Comparison of ENCODE assay signal across 1 cellular context in the genomic region with DNA sequence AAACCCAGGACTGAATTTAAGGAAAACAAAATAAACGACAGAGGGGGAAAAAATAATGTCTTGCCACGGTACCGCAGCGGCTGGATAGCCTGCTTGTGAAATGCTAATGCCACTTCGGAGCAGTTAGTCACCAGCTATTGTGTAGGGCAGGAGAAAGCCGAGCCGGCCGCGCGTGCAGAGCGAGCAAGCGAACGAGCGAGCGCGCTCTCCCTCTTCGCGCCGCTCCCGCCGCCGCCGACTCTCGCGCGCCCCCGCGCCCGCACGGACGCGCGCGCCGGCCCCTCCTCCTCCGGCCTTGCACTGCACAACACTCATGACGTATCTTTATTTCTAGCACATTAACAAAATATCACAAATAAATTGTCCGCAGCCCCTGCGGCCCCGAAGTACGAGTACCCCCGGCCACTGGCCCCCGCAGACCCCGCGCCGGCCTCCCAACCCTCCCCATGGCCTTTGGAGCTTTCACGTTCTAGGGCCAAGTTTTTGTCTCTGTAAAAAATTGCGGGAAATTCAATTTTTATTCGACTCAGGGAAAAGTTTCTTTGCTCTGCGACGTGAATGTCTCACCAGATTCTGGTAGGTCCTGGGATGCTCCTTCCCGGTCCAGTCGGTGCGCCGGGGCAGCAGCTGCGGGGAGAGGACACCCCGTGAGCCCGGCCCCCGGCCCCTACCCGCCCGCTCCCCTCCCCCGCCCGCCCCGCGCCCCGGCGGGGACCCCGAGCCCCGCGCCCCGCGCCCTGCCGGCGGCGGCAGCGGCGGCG.
A peak's percentile ranks its signal among the peaks of the same experiment; 100 is the strongest.
TF ChIP-seq lines count a peak whose summit lies in the region.

No MANE protein-coding gene starts in this region.

TF ChIP-seq in GM12878, 131 proteins besides CTCF, POLR2A, EP300 and RAD21 (continued from another document and continues in another):
- 0 out of 2 replicates have a peak, but pooled peaks have one; percentile 38 for TF ChIP-seq ZNF24 (IDR thresholded peaks at IDR 0.05)
- no peak for TF ChIP-seq MEF2B (IDR thresholded peaks at IDR 0.05; ENCODE audit: partially characterized antibody, poor library complexity, severe bottlenecking)
- no peak for TF ChIP-seq TCF3 (IDR thresholded peaks at IDR 0.05; ENCODE audit: borderline replicate concordance, insufficient read depth, low read depth, low read length)
- TF ChIP-seq ZNF217 (IDR thresholded peaks at IDR 0.05), result no peak
- TF ChIP-seq, protein P1, sequence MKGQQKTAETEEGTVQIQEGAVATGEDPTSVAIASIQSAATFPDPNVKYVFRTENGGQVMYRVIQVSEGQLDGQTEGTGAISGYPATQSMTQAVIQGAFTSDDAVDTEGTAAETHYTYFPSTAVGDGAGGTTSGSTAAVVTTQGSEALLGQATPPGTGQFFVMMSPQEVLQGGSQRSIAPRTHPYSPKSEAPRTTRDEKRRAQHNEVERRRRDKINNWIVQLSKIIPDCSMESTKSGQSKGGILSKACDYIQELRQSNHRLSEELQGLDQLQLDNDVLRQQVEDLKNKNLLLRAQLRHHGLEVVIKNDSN (IDR thresholded peaks at IDR 0.05; ENCODE audit: borderline replicate concordance, extremely low read length, insufficient read depth, low read depth, low read length), result no peak
- peak; percentile 29; the same call in 1 of the 2 replicates for TF ChIP-seq ZNF687 (IDR thresholded peaks at IDR 0.05)
- no peak for TF ChIP-seq RBBP5 (conservative IDR thresholded peaks at IDR 0.05)
- no peak for TF ChIP-seq PAX5 (IDR thresholded peaks at IDR 0.05; ENCODE audit: borderline replicate concordance, low read depth, low read length)
- TF ChIP-seq SUZ12 (IDR thresholded peaks at IDR 0.05; ENCODE audit: unreplicated experiment), result no peak
- peak; percentile 49; the same call in 1 of the 2 replicates for TF ChIP-seq TAF1 (IDR thresholded peaks at IDR 0.05; ENCODE audit: borderline replicate concordance, low read depth, low read length)
- TF ChIP-seq BACH1 (IDR thresholded peaks at IDR 0.05; ENCODE audit: borderline replicate concordance), result peak; percentile 61
- TF ChIP-seq ASH2L (IDR thresholded peaks at IDR 0.05; ENCODE audit: borderline replicate concordance, low read depth), result no peak
- no peak for TF ChIP-seq RCOR1 (conservative IDR thresholded peaks at IDR 0.05; ENCODE audit: low read depth, low read length)
- TF ChIP-seq WRNIP1 (IDR thresholded peaks at IDR 0.05; ENCODE audit: borderline replicate concordance, low read depth, low read length), result no peak
- TF ChIP-seq PKNOX1 (IDR thresholded peaks at IDR 0.05), result no peak
- no peak for TF ChIP-seq MLLT1 (IDR thresholded peaks at IDR 0.05)
- TF ChIP-seq POLR2AphosphoS5 (IDR thresholded peaks at IDR 0.05; ENCODE audit: low read length), result peak; percentile 64
- no peak for TF ChIP-seq NR2F1 (conservative IDR thresholded peaks at IDR 0.05)
- TF ChIP-seq PAX8 (IDR thresholded peaks at IDR 0.05), result no peak
- no peak for TF ChIP-seq ZNF274 (IDR thresholded peaks at IDR 0.05; ENCODE audit: insufficient read depth, insufficient read length)
- TF ChIP-seq POLR2AphosphoS2 (IDR thresholded peaks at IDR 0.05; ENCODE audit: low read depth, low read length), result no peak; the same call in 1 of the 2 replicates
- TF ChIP-seq, protein P2, sequence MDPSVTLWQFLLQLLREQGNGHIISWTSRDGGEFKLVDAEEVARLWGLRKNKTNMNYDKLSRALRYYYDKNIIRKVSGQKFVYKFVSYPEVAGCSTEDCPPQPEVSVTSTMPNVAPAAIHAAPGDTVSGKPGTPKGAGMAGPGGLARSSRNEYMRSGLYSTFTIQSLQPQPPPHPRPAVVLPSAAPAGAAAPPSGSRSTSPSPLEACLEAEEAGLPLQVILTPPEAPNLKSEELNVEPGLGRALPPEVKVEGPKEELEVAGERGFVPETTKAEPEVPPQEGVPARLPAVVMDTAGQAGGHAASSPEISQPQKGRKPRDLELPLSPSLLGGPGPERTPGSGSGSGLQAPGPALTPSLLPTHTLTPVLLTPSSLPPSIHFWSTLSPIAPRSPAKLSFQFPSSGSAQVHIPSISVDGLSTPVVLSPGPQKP (IDR thresholded peaks at IDR 0.05; ENCODE audit: low read depth, low read length), result no peak
- no peak for TF ChIP-seq CHD1 (IDR thresholded peaks at IDR 0.05; ENCODE audit: low read depth, low read length)
- TF ChIP-seq JUNB (IDR thresholded peaks at IDR 0.05), result no peak
- TF ChIP-seq ZNF384 (IDR thresholded peaks at IDR 0.05; ENCODE audit: borderline replicate concordance, low read depth, low read length), result no peak
- no peak for TF ChIP-seq ZBTB33 (IDR thresholded peaks at IDR 0.05)
- TF ChIP-seq SMAD1 (IDR thresholded peaks at IDR 0.05; ENCODE audit: low read depth, partially characterized antibody), result no peak
- no peak for TF ChIP-seq PML (IDR thresholded peaks at IDR 0.05; ENCODE audit: low read length)
- no peak for TF ChIP-seq KDM1A (IDR thresholded peaks at IDR 0.05; ENCODE audit: borderline replicate concordance)
- no peak for TF ChIP-seq CEBPZ (IDR thresholded peaks at IDR 0.05; ENCODE audit: low read depth, low read length)
- no peak for TF ChIP-seq EZH2 (IDR thresholded peaks at IDR 0.05; ENCODE audit: borderline replicate concordance, control insufficient read depth, low read depth, low read length)
- no peak for TF ChIP-seq SUPT20H (IDR thresholded peaks at IDR 0.05; ENCODE audit: borderline replicate concordance, control insufficient read depth, low read depth, low read length)
- no peak for TF ChIP-seq SREBF2 (IDR thresholded peaks at IDR 0.05; ENCODE audit: low read length)
- TF ChIP-seq SP1 (IDR thresholded peaks at IDR 0.05; ENCODE audit: low read depth, low read length), result no peak
- TF ChIP-seq, protein P3, sequence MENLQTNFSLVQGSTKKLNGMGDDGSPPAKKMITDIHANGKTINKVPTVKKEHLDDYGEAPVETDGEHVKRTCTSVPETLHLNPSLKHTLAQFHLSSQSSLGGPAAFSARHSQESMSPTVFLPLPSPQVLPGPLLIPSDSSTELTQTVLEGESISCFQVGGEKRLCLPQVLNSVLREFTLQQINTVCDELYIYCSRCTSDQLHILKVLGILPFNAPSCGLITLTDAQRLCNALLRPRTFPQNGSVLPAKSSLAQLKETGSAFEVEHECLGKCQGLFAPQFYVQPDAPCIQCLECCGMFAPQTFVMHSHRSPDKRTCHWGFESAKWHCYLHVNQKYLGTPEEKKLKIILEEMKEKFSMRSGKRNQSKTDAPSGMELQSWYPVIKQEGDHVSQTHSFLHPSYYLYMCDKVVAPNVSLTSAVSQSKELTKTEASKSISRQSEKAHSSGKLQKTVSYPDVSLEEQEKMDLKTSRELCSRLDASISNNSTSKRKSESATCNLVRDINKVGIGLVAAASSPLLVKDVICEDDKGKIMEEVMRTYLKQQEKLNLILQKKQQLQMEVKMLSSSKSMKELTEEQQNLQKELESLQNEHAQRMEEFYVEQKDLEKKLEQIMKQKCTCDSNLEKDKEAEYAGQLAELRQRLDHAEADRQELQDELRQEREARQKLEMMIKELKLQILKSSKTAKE (IDR thresholded peaks at IDR 0.05; ENCODE audit: low read depth, poor library complexity, severe bottlenecking), result no peak
- no peak for TF ChIP-seq CEBPB (IDR thresholded peaks at IDR 0.05; ENCODE audit: borderline replicate concordance in 1 of 2, low read depth in 2 of 2, low read length in 2 of 2)
- no peak for TF ChIP-seq NFXL1 (IDR thresholded peaks at IDR 0.05; ENCODE audit: borderline replicate concordance)
- no peak for TF ChIP-seq RUNX3 (IDR thresholded peaks at IDR 0.05; ENCODE audit: low read length)
- no peak for TF ChIP-seq NR2C2 (IDR thresholded peaks at IDR 0.05; ENCODE audit: borderline replicate concordance, control insufficient read depth, insufficient read length, low read depth)
- no peak; the same call in 1 of the 2 replicates for TF ChIP-seq CHD2 (IDR thresholded peaks at IDR 0.05; ENCODE audit: borderline replicate concordance, low read depth, low read length)
- no peak for TF ChIP-seq NRF1 (conservative IDR thresholded peaks at IDR 0.05; ENCODE audit: low read depth, low read length)
- no peak for TF ChIP-seq CBX3 (IDR thresholded peaks at IDR 0.05; ENCODE audit: borderline replicate concordance, low read depth)
- no peak for TF ChIP-seq ZBED1 (IDR thresholded peaks at IDR 0.05; ENCODE audit: borderline replicate concordance)
- peak; percentile 30; the same call in 1 of the 2 replicates for TF ChIP-seq IKZF1 (conservative IDR thresholded peaks at IDR 0.05)
- no peak for TF ChIP-seq HCFC1 (IDR thresholded peaks at IDR 0.05; ENCODE audit: low read length)
- TF ChIP-seq MEF2A (IDR thresholded peaks at IDR 0.05; ENCODE audit: insufficient read depth, low read depth, low read length), result no peak
- no peak for TF ChIP-seq LARP7 (IDR thresholded peaks at IDR 0.05)
- peak; percentile 63 for TF ChIP-seq RELA (IDR thresholded peaks at IDR 0.05; ENCODE audit: borderline replicate concordance, partially characterized antibody)
